In genomic region chr9:21777701-21778100, GRCh38 we compare ENCODE assay signal across 15 cellular contexts. TPM values are rescaled to one million over a fixed set of nuclear protein-coding genes. Genes with fewer than 3 reads are reported as not detected.
DNase-seq lines count a peak whose midpoint lies in the region; ATAC-seq and TF ChIP-seq lines count a peak whose summit lies in the region.
"Had no signal": no experiment of that assay in that cellular context is flagged by ENCODE, and none has a peak within 500 bp of the region (broad histone marks: within the 10 kb centered on the region; RNA-seq: fewer than 3 reads in every experiment).

No MANE protein-coding gene starts in this region.

- H3K36me3 Mint-ChIP-seq in GM23338 (ENCODE audit: low read depth) = no peaks in the 10 kb centered on the region
- H3K36me3 Mint-ChIP-seq in activated CD4-positive, alpha-beta memory T cell treated with anti-CD3 and anti-CD28 coated beads for 36 hours = no peaks in the 10 kb centered on the region

- H3K27me3 Mint-ChIP-seq in GM23338 (ENCODE audit: insufficient read depth, low read depth, poor library complexity) = no peaks in the 10 kb centered on the region
- no peaks in the 10 kb centered on the region for H3K27me3 Mint-ChIP-seq in activated CD4-positive, alpha-beta memory T cell treated with anti-CD3 and anti-CD28 coated beads for 36 hours

- DNase-seq in AG09319 (ENCODE audit: extremely low read depth, low read depth) = peak; percentile 49
- DNase-seq in GM23338 (ENCODE audit: low spot score) = peak; percentile 6
- DNase-seq in amniotic epithelial cell (ENCODE audit: low read depth) = peak; percentile 73
- DNase-seq in fibroblast of villous mesenchyme (ENCODE audit: low read depth) = peak; percentile 77
- DNase-seq in OCI-M2 (lab: John Stamatoyannopoulos, UW; ENCODE audit: unreplicated experiment) = no peak
- no peak for DNase-seq in activated CD4-positive, alpha-beta memory T cell treated with anti-CD3 and anti-CD28 coated beads for 36 hours
- no peak for DNase-seq in posterior cingulate gyrus
- DNase-seq: activated gamma-delta T cell treated with Interleukin-2 at 50 U/mL for 16 hours, COR-L47, Kasumi-1, kidney glomerular epithelial cell, right lobe of liver had no signal

- H3K9me2 ChIP-seq in GM23338 (ENCODE audit: insufficient read depth) = 0 out of 2 replicates have a peak, but pooled peaks cover 6% of the 10 kb centered on the region

- no peaks in the 10 kb centered on the region for H3K4me1 Mint-ChIP-seq in GM23338
- peaks cover 3% of the 10 kb centered on the region for H3K4me1 Mint-ChIP-seq in activated CD4-positive, alpha-beta memory T cell treated with anti-CD3 and anti-CD28 coated beads for 36 hours (ENCODE audit: low read depth)

- intact Hi-C loops in activated CD4-positive, alpha-beta memory T cell treated with anti-CD3 and anti-CD28 coated beads for 36 hours (cut with micrococcal nuclease) = loop anchor here (1.0 kb wide), 1 partner anchor 16 kb away; no protein-coding TSS in a partner anchor
- intact Hi-C loops in posterior cingulate gyrus (cut with DNase I) = no loop called here

- 0 out of 2 replicates have a peak, but pooled peaks cover 4% of the 10 kb centered on the region for H4K20me1 ChIP-seq in GM23338 (replicated peaks; ENCODE audit: insufficient read depth)

- H2AFZ ChIP-seq in GM23338 = no peak overlapping the region

- H3K4me2 ChIP-seq in GM23338 = no peak overlapping the region; the same call in 1 of the 2 replicates

- H3K79me2 ChIP-seq in GM23338 (replicated peaks; ENCODE audit: insufficient read depth) = no peaks in the 10 kb centered on the region

- no peaks in the 10 kb centered on the region for H3K9me3 Mint-ChIP-seq in GM23338
- H3K9me3 Mint-ChIP-seq in activated CD4-positive, alpha-beta memory T cell treated with anti-CD3 and anti-CD28 coated beads for 36 hours = no peaks in the 10 kb centered on the region

- H3K27ac Mint-ChIP-seq in GM23338 = no peak overlapping the region
- H3K27ac Mint-ChIP-seq in activated CD4-positive, alpha-beta memory T cell treated with anti-CD3 and anti-CD28 coated beads for 36 hours = no peak overlapping the region

- POLR2A ChIA-PET in activated CD4-positive, alpha-beta memory T cell treated with anti-CD3 and anti-CD28 coated beads for 36 hours (lab: Charles Lee) = no interaction called here

- no peaks in the 10 kb centered on the region for H3K36me3 ChIP-seq in GM23338 (ENCODE audit: insufficient read depth)
- H3K36me3 ChIP-seq: gastroesophageal sphincter, right lobe of liver had no signal

- CTCF ChIA-PET in activated CD4-positive, alpha-beta memory T cell treated with anti-CD3 and anti-CD28 coated beads for 36 hours (lab: Charles Lee) = interaction anchor here (1.3 to 2.0 kb wide), 3 partner anchors 11 to 565 kb away, joined by 3 to 6 read pairs (median 4); no protein-coding TSS in a partner anchor

- H3K4me3 ChIP-seq in GM23338 (no peak overlapping the region), fibroblast of villous mesenchyme (ENCODE audit: low read depth, low read length) (no peak overlapping the region)
- H3K4me3 ChIP-seq: gastroesophageal sphincter, right lobe of liver had no signal

- peaks cover 10% of the 10 kb centered on the region for H3K27me3 ChIP-seq in GM23338 (ENCODE audit: insufficient read depth)
- H3K27me3 ChIP-seq: right lobe of liver had no signal

- ATAC-seq in GM23338 (no peak), HG03460 (IDR thresholded peaks at IDR 0.05; ENCODE audit: unreplicated experiment) (no peak)
- ATAC-seq: gastroesophageal sphincter, Panc1, right lobe of liver had no signal

- H3K27ac ChIP-seq in GM23338 (ENCODE audit: low read depth) = no peak overlapping the region
- H3K27ac ChIP-seq: gastroesophageal sphincter, right lobe of liver had no signal

- peaks cover 6% of the 10 kb centered on the region; the same call in 1 of the 2 replicates for H3K4me1 ChIP-seq in GM23338 (ENCODE audit: insufficient read depth)
- H3K4me1 ChIP-seq: gastroesophageal sphincter, right lobe of liver had no signal

- no peak overlapping the region for H3K4me3 Mint-ChIP-seq in GM23338
- no peak overlapping the region for H3K4me3 Mint-ChIP-seq in activated CD4-positive, alpha-beta memory T cell treated with anti-CD3 and anti-CD28 coated beads for 36 hours

- H3F3A ChIP-seq in GM23338 (replicated peaks; ENCODE audit: low read depth) = no peaks in the 10 kb centered on the region

- TF ChIP-seq CTCF in AG09319 (IDR thresholded peaks at IDR 0.05; ENCODE audit: low read depth, low read length) (no peak), GM23338 (conservative IDR thresholded peaks at IDR 0.05; ENCODE audit: low read depth in 2 of 2) (no peak), fibroblast of villous mesenchyme (IDR thresholded peaks at IDR 0.05; ENCODE audit: insufficient read depth, low read depth, low read length) (no peak)

TF ChIP-seq in GM23338, 12 proteins besides CTCF, POLR2A, EP300 and RAD21 (continues in another document):
- TF ChIP-seq EZH2 (IDR thresholded peaks at IDR 0.05; ENCODE audit: low read depth, unreplicated experiment) = no peak
- no peak for TF ChIP-seq EZH2phosphoT487 (IDR thresholded peaks at IDR 0.05; ENCODE audit: unreplicated experiment)
- TF ChIP-seq POLR2AphosphoS5 (IDR thresholded peaks at IDR 0.05; ENCODE audit: low read depth) = no peak
- no peak for TF ChIP-seq ZNF114 (CRISPR knock-in tag; IDR thresholded peaks at IDR 0.05)
- no peak for TF ChIP-seq NANOG (IDR thresholded peaks at IDR 0.05; ENCODE audit: borderline replicate concordance)
- TF ChIP-seq ZNF462 (CRISPR knock-in tag; IDR thresholded peaks at IDR 0.05) = no peak

RNA-seq across cellular contexts. Expression of gene MTAP, which starts 24.7 kb away (rescaled TPM):
- total RNA-seq in GM23338 (2014; rRNA removed; shearing (Covaris generic)) = 70.0 and 71.8 TPM in 2 replicates
- 51.0 and 61.8 TPM in 2 replicates for polyA plus RNA-seq in GM23338 (2016; fragmentation: Nextera tagmentation; extraction: Ambion mirVana)
- total RNA-seq in fibroblast of villous mesenchyme = 26.4 and 36.7 TPM in 2 replicates
- 10 to 100 TPM; 55.6 to 62.3 TPM for total RNA-seq in activated CD4-positive, alpha-beta memory T cell treated with anti-CD3 and anti-CD28 coated beads for 36 hours

Comparison
In these comparisons a context has a peak if more than half of its experiments do, and no peak if none do; other contexts are left out.
1. DNase-seq: peak in AG09319 (single experiment), GM23338 (single experiment), amniotic epithelial cell (single experiment) and fibroblast of villous mesenchyme (single experiment); none in OCI-M2 (single experiment), activated CD4-positive, alpha-beta memory T cell treated with anti-CD3 and anti-CD28 coated beads for 36 hours (single experiment) and posterior cingulate gyrus (0 of 10).